ENCODE assay signal across 1 cellular context in the genomic region with DNA sequence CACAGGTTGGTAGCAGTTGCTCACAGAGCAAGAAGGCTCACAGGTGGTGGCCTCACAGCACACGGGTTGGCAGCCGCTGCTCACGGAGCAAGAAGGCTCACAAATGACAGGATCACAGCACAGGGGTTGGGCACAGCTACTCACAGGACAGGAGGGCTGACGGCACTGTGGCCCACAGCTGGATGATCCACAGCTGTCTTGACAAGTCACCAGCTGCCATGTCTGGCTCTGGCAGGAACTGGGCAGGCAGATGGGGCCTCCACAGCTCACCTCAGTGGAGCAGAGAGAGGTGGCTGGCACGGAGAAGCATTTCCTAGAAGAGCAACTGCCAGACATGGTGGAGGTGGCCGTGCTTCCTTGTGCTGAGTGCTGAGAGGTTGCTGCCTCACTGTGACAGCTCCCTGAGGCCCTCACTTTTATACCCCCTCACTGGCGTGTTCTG.
TF ChIP-seq lines count a peak whose summit lies in the region.

A gene with protein sequence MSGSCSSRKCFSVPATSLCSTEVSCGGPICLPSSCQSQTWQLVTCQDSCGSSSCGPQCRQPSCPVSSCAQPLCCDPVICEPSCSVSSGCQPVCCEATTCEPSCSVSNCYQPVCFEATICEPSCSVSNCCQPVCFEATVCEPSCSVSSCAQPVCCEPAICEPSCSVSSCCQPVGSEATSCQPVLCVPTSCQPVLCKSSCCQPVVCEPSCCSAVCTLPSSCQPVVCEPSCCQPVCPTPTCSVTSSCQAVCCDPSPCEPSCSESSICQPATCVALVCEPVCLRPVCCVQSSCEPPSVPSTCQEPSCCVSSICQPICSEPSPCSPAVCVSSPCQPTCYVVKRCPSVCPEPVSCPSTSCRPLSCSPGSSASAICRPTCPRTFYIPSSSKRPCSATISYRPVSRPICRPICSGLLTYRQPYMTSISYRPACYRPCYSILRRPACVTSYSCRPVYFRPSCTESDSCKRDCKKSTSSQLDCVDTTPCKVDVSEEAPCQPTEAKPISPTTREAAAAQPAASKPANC (minus strand): TSS at position 392 of the 442 bp plus-strand sequence. CDS start 56 bp downstream, at position 336.

TF ChIP-seq in WTC11, 78 proteins besides CTCF, POLR2A, EP300 and RAD21 (continued from another document):
- no peak for TF ChIP-seq TP53 (CRISPR knock-in tag; IDR thresholded peaks at IDR 0.05)
- no peak for TF ChIP-seq NR1H2 (CRISPR knock-in tag; IDR thresholded peaks at IDR 0.05)
TF ChIP-seq in WTC11: peak in this region for 0.
